Comparison of ENCODE assay signal across 23 cellular contexts in genomic region chr21:37917612-37918011, GRCh38. TPM values are rescaled to one million over a fixed set of nuclear protein-coding genes. Genes with fewer than 3 reads are reported as not detected.
DNase-seq lines count a peak whose midpoint lies in the region; ATAC-seq and TF ChIP-seq lines count a peak whose summit lies in the region.
"Had no signal": no experiment of that assay in that cellular context is flagged by ENCODE, and none has a peak within 500 bp of the region (broad histone marks: within the 10 kb centered on the region; RNA-seq: fewer than 3 reads in every experiment).

No MANE protein-coding gene starts in this region.

- H3K4me3 ChIP-seq in astrocyte of the spinal cord (ENCODE audit: low read depth, low read length): no peak overlapping the region
- H3K4me3 ChIP-seq in fibroblast of villous mesenchyme (ENCODE audit: low read depth, low read length): no peak overlapping the region
- H3K4me3 ChIP-seq: adrenal gland, tibial nerve had no signal

- H3K27ac ChIP-seq in substantia nigra (ENCODE audit: low read depth, low read length, poor library complexity, severe bottlenecking): no peak overlapping the region
- H3K27ac ChIP-seq: 22Rv1, adrenal gland, tibial nerve had no signal

- POLR2A ChIA-PET in activated CD4-positive, alpha-beta T cell treated with anti-CD3 and anti-CD28 coated beads for 36 hours (lab: Charles Lee): no interaction called here

- H3K4me3 Mint-ChIP-seq in activated CD4-positive, alpha-beta T cell treated with anti-CD3 and anti-CD28 coated beads for 36 hours: no peak overlapping the region

- intact Hi-C loops in activated CD4-positive, alpha-beta T cell treated with anti-CD3 and anti-CD28 coated beads for 36 hours (cut with DNase I, micrococcal nuclease): loop anchor here (2.0 to 10.0 kb wide), 3 partner anchors 153 to 203 kb away; no protein-coding TSS in a partner anchor

- in situ Hi-C loops in astrocyte of the spinal cord (cut with HindIII; ENCODE audit: low sequenced_read_pairs): no loop called here

- no peak for TF ChIP-seq CTCF in astrocyte of the spinal cord (IDR thresholded peaks at IDR 0.05; ENCODE audit: low read depth, low read length)
- no peak for TF ChIP-seq CTCF in fibroblast of villous mesenchyme (IDR thresholded peaks at IDR 0.05; ENCODE audit: insufficient read depth, low read depth, low read length)

- CTCF ChIA-PET in activated CD4-positive, alpha-beta T cell treated with anti-CD3 and anti-CD28 coated beads for 36 hours (lab: Charles Lee): no interaction called here

- H3K27me3 Mint-ChIP-seq in activated CD4-positive, alpha-beta T cell treated with anti-CD3 and anti-CD28 coated beads for 36 hours: peaks cover 54% of the 10 kb centered on the region

- ATAC-seq in activated CD4-positive, alpha-beta T cell treated with anti-CD3 and anti-CD28 coated beads for 36 hours: peak; percentile 26

- H3K9me3 Mint-ChIP-seq in activated CD4-positive, alpha-beta T cell treated with anti-CD3 and anti-CD28 coated beads for 36 hours (ENCODE audit: low read depth): no peaks in the 10 kb centered on the region
- H3K9me3 Mint-ChIP-seq: neural crest cell had no signal

- no peak overlapping the region for H3K27ac Mint-ChIP-seq in activated CD4-positive, alpha-beta T cell treated with anti-CD3 and anti-CD28 coated beads for 36 hours
- H3K27ac Mint-ChIP-seq: CD4-positive, alpha-beta memory T cell had no signal

- H3K4me1 Mint-ChIP-seq in activated CD4-positive, alpha-beta T cell treated with anti-CD3 and anti-CD28 coated beads for 36 hours: peaks cover 2% of the 10 kb centered on the region

- H3K36me3 Mint-ChIP-seq in activated CD4-positive, alpha-beta T cell treated with anti-CD3 and anti-CD28 coated beads for 36 hours (ENCODE audit: low read depth): no peaks in the 10 kb centered on the region

- no peak for DNase-seq in activated CD4-positive, alpha-beta T cell treated with anti-CD3 and anti-CD28 coated beads for 36 hours
- no peak for DNase-seq in activated CD4-positive, alpha-beta T cell treated with anti-CD3 and anti-CD28 coated beads for 1 hour
- DNase-seq in astrocyte of the spinal cord (ENCODE audit: low read depth, low spot score): peak; percentile 7
- peak; percentile 44 for DNase-seq in fibroblast of villous mesenchyme (ENCODE audit: low read depth)
- no peak for DNase-seq in substantia nigra (lab: John Stamatoyannopoulos, UW)
- no peak for DNase-seq in GM19238 (ENCODE audit: insufficient read length, low spot score)
- no peak for DNase-seq in NOMO-1 treated with DMSO at 0.1 percent for 48 hours (lab: John Stamatoyannopoulos, UW; ENCODE audit: unreplicated experiment)
- no peak for DNase-seq in NCI-H1436 treated with DMSO at 0.1 percent for 48 hours (lab: John Stamatoyannopoulos, UW)
- DNase-seq: activated CD4-positive, CD25-positive, alpha-beta regulatory T cell treated with anti-CD3 and anti-CD28 coated beads, Interleukin-2, amount 50 U/mL, for 72 hours; adrenal gland; CD4-positive, alpha-beta memory T cell; cortex of kidney; hippocampal formation; kidney; mesendoderm; NCI-H1694; NCI-H446; stimulated activated CD4-positive, alpha-beta T cell treated with anti-CD3 and anti-CD28 coated beads, Interleukin-15, amount 100 ng/mL, for 24 hours; stimulated activated naive CD4-positive, alpha-beta T cell; T-helper 9 cell had no signal

RNA-seq across cellular contexts. Expression of gene KCNJ6, which starts 1.4 kb away (rescaled TPM):
- total RNA-seq in activated CD4-positive, alpha-beta T cell treated with anti-CD3 and anti-CD28 coated beads for 36 hours: not detected
- under 0.01 TPM in 1 of 2 replicates, not detected in the other for total RNA-seq in fibroblast of villous mesenchyme
- total RNA-seq: CD4-positive, alpha-beta memory T cell; tibial nerve had no signal

Comparison
In these comparisons a context has a peak if more than half of its experiments do, and no peak if none do; other contexts are left out.
1. DNase-seq: peak in astrocyte of the spinal cord (single experiment) and fibroblast of villous mesenchyme (single experiment); none in activated CD4-positive, alpha-beta T cell treated with anti-CD3 and anti-CD28 coated beads for 36 hours (single experiment), activated CD4-positive, alpha-beta T cell treated with anti-CD3 and anti-CD28 coated beads for 1 hour (single experiment), substantia nigra (0 of 49), GM19238 (single experiment), NOMO-1 treated with DMSO at 0.1 percent for 48 hours (single experiment) and NCI-H1436 treated with DMSO at 0.1 percent for 48 hours (single experiment).